8 cellular contexts compared by ENCODE assay signal in the genomic region with DNA sequence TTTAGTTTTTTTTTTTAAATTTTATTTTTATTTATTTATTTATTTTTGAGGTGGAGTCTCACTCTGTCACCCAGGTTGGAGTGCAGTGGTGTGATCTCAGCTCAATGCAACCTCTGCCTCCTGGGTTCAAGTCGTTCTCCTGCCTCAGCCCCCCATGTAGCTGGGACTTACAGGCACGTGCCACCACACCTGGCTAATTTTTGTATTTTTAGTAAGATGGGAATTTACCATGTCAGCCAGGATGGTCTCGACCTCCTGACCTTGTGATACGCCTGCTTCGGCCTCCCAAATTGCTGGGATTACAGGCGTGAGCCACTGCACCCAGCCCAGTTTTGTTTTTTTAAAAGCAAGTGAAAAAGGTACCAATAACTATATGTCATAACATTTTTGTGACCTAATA. TPM values are rescaled to one million over a fixed set of nuclear protein-coding genes. Genes with fewer than 3 reads are reported as not detected.
DNase-seq lines count a peak whose midpoint lies in the region; ATAC-seq, FAIRE-seq and TF ChIP-seq lines count a peak whose summit lies in the region.
"Not testable (repeated sequence)": the region's sequence is repeated elsewhere in the genome, so short reads cannot be mapped to it uniquely, and the experiment has no call there.

No MANE protein-coding gene starts in this region.

- not testable (repeated sequence) for H3K27ac Mint-ChIP-seq in CD8-positive, alpha-beta memory T cell; activated T-helper 17 cell treated with anti-CD3 and anti-CD28 coated beads, Interleukin-2, amount 50 U/mL, for 72 hours
- peak overlapping the region; percentile 88 for H3K27ac Mint-ChIP-seq in T-helper 17 cell

- TF ChIP-seq RAD21 in GM12878 (IDR thresholded peaks at IDR 0.05; ENCODE audit: insufficient read depth, low read depth, low read length) = not testable (repeated sequence)

- H3K4me2 ChIP-seq in Karpas-422 (ENCODE audit: low read depth, low read length, poor library complexity, severe bottlenecking) = peak overlapping the region; percentile 88
- H3K4me2 ChIP-seq in GM12878 (ENCODE audit: control insufficient read depth, insufficient read depth) = peak overlapping the region; percentile 74
- H3K4me2 ChIP-seq in keratinocyte (ENCODE audit: control insufficient read depth, extremely low read depth, insufficient read depth, low read depth, low read length) = peak overlapping the region; percentile 32
- H3K4me2 ChIP-seq in osteoblast (ENCODE audit: insufficient read depth, low read length) = peak overlapping the region; percentile 75

- TF ChIP-seq EP300 in GM12878 (IDR thresholded peaks at IDR 0.05; ENCODE audit: borderline replicate concordance in 1 of 2, control insufficient read depth in 1 of 2, low read depth in 2 of 2, low read length in 2 of 2) = not testable (repeated sequence)

- H3K36me3 Mint-ChIP-seq in CD8-positive, alpha-beta memory T cell = peaks cover 0 to 51% (median 8%) of the 10 kb centered on the region in 3 donors
- H3K36me3 Mint-ChIP-seq in T-helper 17 cell (ENCODE audit: low read depth) = not testable (repeated sequence)
- H3K36me3 Mint-ChIP-seq in activated T-helper 17 cell treated with anti-CD3 and anti-CD28 coated beads, Interleukin-2, amount 50 U/mL, for 72 hours (ENCODE audit: low read depth) = peaks cover 95% of the 10 kb centered on the region

- CTCF ChIA-PET in CD8-positive, alpha-beta memory T cell (lab: Charles Lee) = interaction anchor here (1.2 to 2.5 kb wide), 3 partner anchors 35 to 134 kb away, joined by 3 to 13 read pairs (median 4); no protein-coding TSS in a partner anchor
- CTCF ChIA-PET in GM12878 (lab: Yijun Ruan, JAX) = interaction anchor here (0.7 to 2.5 kb wide), 7 partner anchors 32 to 207 kb away, joined by 3 to 12 read pairs (median 4); no protein-coding TSS in a partner anchor

- H3K9me3 ChIP-seq in CD8-positive, alpha-beta memory T cell (ENCODE audit: low read length); Karpas-422 (ENCODE audit: low read length); T-helper 17 cell (ENCODE audit: control insufficient read depth, low read length, poor library complexity, severe bottlenecking); GM12878 (replicated peaks; ENCODE audit: control insufficient read depth, insufficient read depth, low read length); keratinocyte (ENCODE audit: control insufficient read depth, low read depth, low read length); osteoblast (ENCODE audit: low read depth, low read length); tibial artery: not testable (repeated sequence)

- SMC1A ChIA-PET in GM12878 (lab: Charles Lee; ENCODE audit: uncharacterized antibody, unreplicated experiment) = interaction anchor here (0.7 to 5.3 kb wide), 14 partner anchors 22 to 223 kb away, joined by 3 to 23 read pairs (median 4); no protein-coding TSS in a partner anchor

- peaks cover 74% of the 10 kb centered on the region for H3K4me1 ChIP-seq in CD8-positive, alpha-beta memory T cell (ENCODE audit: insufficient read depth, low read length)
- H3K4me1 ChIP-seq in Karpas-422 (ENCODE audit: low read length) (peaks cover 84% of the 10 kb centered on the region), GM12878 (ENCODE audit: control insufficient read depth, insufficient read depth, low read length) (peaks cover 22% of the 10 kb centered on the region), keratinocyte (ENCODE audit: control insufficient read depth, extremely low read depth, insufficient read depth, low read length) (peaks cover 45% of the 10 kb centered on the region), osteoblast (ENCODE audit: insufficient read depth, low read length) (peaks cover 37% of the 10 kb centered on the region), tibial artery (peaks cover 0 to 64% (median 20%) of the 10 kb centered on the region in 4 donors)

- H3K36me3 ChIP-seq in CD8-positive, alpha-beta memory T cell (ENCODE audit: insufficient read depth, low read length); GM12878 (ENCODE audit: control insufficient read depth in 2 of 2, insufficient read depth in 2 of 2, low read length in 1 of 2); keratinocyte (ENCODE audit: control insufficient read depth in 2 of 2, extremely low read depth in 1 of 2, insufficient read depth in 2 of 2, low read length in 2 of 2); tibial artery: not testable (repeated sequence)
- peaks cover 26% of the 10 kb centered on the region; the same call in 1 of the 2 replicates for H3K36me3 ChIP-seq in Karpas-422 (ENCODE audit: insufficient read depth, low read length)
- H3K36me3 ChIP-seq in osteoblast (ENCODE audit: insufficient read depth, low read length) = peaks cover 33% of the 10 kb centered on the region

- H3K27ac ChIP-seq in CD8-positive, alpha-beta memory T cell (ENCODE audit: low read depth, low read length); keratinocyte (ENCODE audit: control insufficient read depth, insufficient read depth, low read length); osteoblast (ENCODE audit: low read depth, low read length): not testable (repeated sequence)
- H3K27ac ChIP-seq in Karpas-422 (ENCODE audit: low read length) = peak overlapping the region; percentile 65
- H3K27ac ChIP-seq in GM12878 (ENCODE audit: control insufficient read depth, insufficient read depth) = peak overlapping the region; percentile 95
- peak overlapping the region; percentile 60 to 95 for H3K27ac ChIP-seq in tibial artery

- H3K4me3 ChIP-seq in CD8-positive, alpha-beta memory T cell (ENCODE audit: low read length); keratinocyte (ENCODE audit: control insufficient read depth in 2 of 3, extremely low read depth in 1 of 3, insufficient read depth in 2 of 3, low read depth in 1 of 3, low read length in 3 of 3): not testable (repeated sequence)
- H3K4me3 ChIP-seq in Karpas-422 (ENCODE audit: low read length) = peak overlapping the region; percentile 31
- H3K4me3 ChIP-seq in GM12878 = peak overlapping the region; percentile 69
- peak overlapping the region; percentile 55 for H3K4me3 ChIP-seq in osteoblast (ENCODE audit: insufficient read depth, low read length)
- H3K4me3 ChIP-seq in tibial artery = peak overlapping the region; percentile 83 to 91

- BruUV-seq in GM12878 (replicated peaks; lab: Mats Ljungman, UMichigan) = not testable (repeated sequence)

- H2AFZ ChIP-seq in Karpas-422 (ENCODE audit: low read length); GM12878 (ENCODE audit: control insufficient read depth, low read depth, low read length); keratinocyte (ENCODE audit: control insufficient read depth, low read length); osteoblast (ENCODE audit: low read length): not testable (repeated sequence)

- intact Hi-C loops in GM12878 (cut with micrococcal nuclease; ENCODE audit: unreplicated experiment) (loop anchor here (10.0 kb wide), 1 partner anchor 231 kb away; no protein-coding TSS in a partner anchor), tibial artery (cut with DNase I; ENCODE audit: low total_unique reads) (loop anchor here (10.0 kb wide), 1 partner anchor 499 kb away; no protein-coding TSS in a partner anchor)

- TF ChIP-seq CTCF in GM12878 (IDR thresholded peaks at IDR 0.05 in 2 of 3, conservative IDR thresholded peaks at IDR 0.05 in 1 of 3; ENCODE audit: control insufficient read depth in 2 of 3, extremely low read depth in 1 of 3, insufficient read depth in 1 of 3, low read depth in 3 of 3, low read length in 3 of 3); keratinocyte (optimal IDR thresholded peaks at IDR 0.05 in 1 of 3, IDR thresholded peaks at IDR 0.05 in 1 of 3, conservative IDR thresholded peaks at IDR 0.05 in 1 of 3; ENCODE audit: extremely low read depth in 1 of 3, insufficient read depth in 2 of 3, low read length in 3 of 3); osteoblast (IDR thresholded peaks at IDR 0.05; ENCODE audit: extremely low read depth, low read depth, low read length); tibial artery (IDR thresholded peaks at IDR 0.05): not testable (repeated sequence)

- H3K79me2 ChIP-seq in Karpas-422 (ENCODE audit: low read length) (peaks cover 100% of the 10 kb centered on the region), GM12878 (ENCODE audit: control insufficient read depth, insufficient read depth, low read length) (peaks cover 98% of the 10 kb centered on the region), keratinocyte (ENCODE audit: control insufficient read depth, insufficient read depth, low read length) (peaks cover 99% of the 10 kb centered on the region), osteoblast (ENCODE audit: insufficient read depth, low read length) (peaks cover 99% of the 10 kb centered on the region)

- H3K27me3 ChIP-seq in CD8-positive, alpha-beta memory T cell (ENCODE audit: insufficient read depth, low read length, poor library complexity, severe bottlenecking); Karpas-422 (ENCODE audit: low read length); GM12878 (replicated peaks in 1 of 2; ENCODE audit: control insufficient read depth in 2 of 2, insufficient read depth in 2 of 2, low read length in 1 of 2); keratinocyte (ENCODE audit: control insufficient read depth, extremely low read depth, insufficient read depth, low read length); osteoblast (ENCODE audit: insufficient read depth, low read length); tibial artery: not testable (repeated sequence)

- not testable (repeated sequence) for H3K9me2 ChIP-seq in Karpas-422 (replicated peaks; ENCODE audit: insufficient read depth, low read length)

- RAD21 ChIA-PET in GM12878 (lab: Charles Lee; ENCODE audit: unreplicated experiment) = interaction anchor here (0.9 to 2.0 kb wide), 7 partner anchors 12 to 235 kb away, joined by 3 to 8 read pairs (median 3); no protein-coding TSS in a partner anchor

- H4K20me1 ChIP-seq in Karpas-422 (ENCODE audit: insufficient read depth, low read depth, low read length) = peaks cover 36% of the 10 kb centered on the region
- not testable (repeated sequence) for H4K20me1 ChIP-seq in GM12878 (ENCODE audit: control insufficient read depth, insufficient read depth)
- peaks cover 21% of the 10 kb centered on the region for H4K20me1 ChIP-seq in keratinocyte (ENCODE audit: control insufficient read depth, extremely low read depth, insufficient read depth, low read length)
- H4K20me1 ChIP-seq in osteoblast (ENCODE audit: insufficient read depth, low read length) = peaks cover 91% of the 10 kb centered on the region

- in situ Hi-C loops in GM12878 (cut with MboI) = loop anchor here (25.0 kb wide), 1 partner anchor 776 kb away; no protein-coding TSS in a partner anchor

- H3K27me3 Mint-ChIP-seq in CD8-positive, alpha-beta memory T cell; T-helper 17 cell; activated T-helper 17 cell treated with anti-CD3 and anti-CD28 coated beads, Interleukin-2, amount 50 U/mL, for 72 hours: not testable (repeated sequence)

- DNase-seq in CD8-positive, alpha-beta memory T cell; Karpas-422; T-helper 17 cell; GM12878 (ENCODE audit: low read depth, low spot score); keratinocyte (ENCODE audit: low read depth, low spot score); osteoblast (ENCODE audit: insufficient read length, low spot score, missing footprints); tibial artery: not testable (repeated sequence)

- H3K9ac ChIP-seq in Karpas-422 (ENCODE audit: low read length) (peak overlapping the region; percentile 18), GM12878 (ENCODE audit: control insufficient read depth, insufficient read depth, low read length) (peak overlapping the region; percentile 48)
- H3K9ac ChIP-seq in keratinocyte (ENCODE audit: control insufficient read depth, extremely low read depth, insufficient read depth, low read length) = not testable (repeated sequence)

- dilution Hi-C loops in keratinocyte (cut with MboI; ENCODE audit: extremely low pct_ligation_motif_present, low sequenced_read_pairs) = not testable (repeated sequence)

- peak overlapping the region in 6 of 7 donors; percentile 31 to 77 (median 56) for H3K4me3 Mint-ChIP-seq in CD8-positive, alpha-beta memory T cell
- H3K4me3 Mint-ChIP-seq in T-helper 17 cell = peak overlapping the region; percentile 31
- H3K4me3 Mint-ChIP-seq in activated T-helper 17 cell treated with anti-CD3 and anti-CD28 coated beads, Interleukin-2, amount 50 U/mL, for 72 hours = peak overlapping the region; percentile 91

- not testable (repeated sequence) for ATAC-seq in T-helper 17 cell; activated T-helper 17 cell treated with anti-CD3 and anti-CD28 coated beads, Interleukin-2, amount 50 U/mL, for 72 hours (replicated peaks); GM12878

- 21% methylated on average over 6 of the region's 6 CpGs for WGBS in GM12878 (ENCODE audit: insufficient coverage, insufficient replicate concordance, low lambda C conversion rate, missing lambda C conversion rate)

- not testable (repeated sequence) for TF ChIP-seq POLR2A in GM12878 (IDR thresholded peaks at IDR 0.05; ENCODE audit: low read depth, low read length)

- H3K9me1 ChIP-seq in keratinocyte (ENCODE audit: control insufficient read depth, extremely low read depth, insufficient read depth, low read length) = not testable (repeated sequence)

- not testable (repeated sequence) for FAIRE-seq in GM12878 (lab: Jason Lieb, UNC); keratinocyte (lab: Jason Lieb, UNC)

- H3K4me1 Mint-ChIP-seq in CD8-positive, alpha-beta memory T cell = peaks cover 64 to 84% (median 79%) of the 10 kb centered on the region in 3 donors
- H3K4me1 Mint-ChIP-seq in T-helper 17 cell = peaks cover 55% of the 10 kb centered on the region
- H3K4me1 Mint-ChIP-seq in activated T-helper 17 cell treated with anti-CD3 and anti-CD28 coated beads, Interleukin-2, amount 50 U/mL, for 72 hours = peaks cover 37% of the 10 kb centered on the region

- POLR2A ChIA-PET in CD8-positive, alpha-beta memory T cell (lab: Charles Lee) = interaction anchor here (1.4 kb wide), 1 partner anchor 35 kb away, joined by 7 read pairs; no protein-coding TSS in a partner anchor
- POLR2A ChIA-PET in GM12878 (lab: Charles Lee) = interaction anchor here (0.7 to 6.5 kb wide), 4 partner anchors 14 to 225 kb away, joined by 3 to 28 read pairs (median 5); no protein-coding TSS in a partner anchor

- H3K9me3 Mint-ChIP-seq in CD8-positive, alpha-beta memory T cell; activated T-helper 17 cell treated with anti-CD3 and anti-CD28 coated beads, Interleukin-2, amount 50 U/mL, for 72 hours: not testable (repeated sequence)

RNA-seq across cellular contexts. Expression of a gene that starts 5.2 kb away (rescaled TPM):
- total RNA-seq in CD8-positive, alpha-beta memory T cell = 100 to 1,000 TPM; 209 to 222 TPM
- polyA plus RNA-seq in CD8-positive, alpha-beta memory T cell = 50.9 TPM
- 159 and 283 TPM in 2 replicates for total RNA-seq in Karpas-422 (2014; rRNA removed; shearing (Covaris generic); ENCODE audit: low replicate concordance)
- total RNA-seq in T-helper 17 cell = 100 to 1,000 TPM; 264 to 292 TPM
- total RNA-seq in activated T-helper 17 cell treated with anti-CD3 and anti-CD28 coated beads, Interleukin-2, amount 50 U/mL, for 72 hours = 100 to 1,000 TPM; 280 to 311 TPM
- 427 and 463 TPM in 2 replicates for total RNA-seq in GM12878 (2013; cell fraction: nucleolus; rRNA removed)
- total RNA-seq in GM12878 (2014; rRNA removed) = 96.2 and 109 TPM in 2 replicates
- 107 and 109 TPM in 2 replicates for total RNA-seq in GM12878 (2014; rRNA removed; fragmentation: Illumina TruSeq; extraction: Trizol)
- 121 and 129 TPM in 2 replicates for total RNA-seq in GM12878 (2021)
- polyA plus RNA-seq in GM12878 (2011; ENCODE audit: low read depth) = 36.5 TPM
- polyA plus RNA-seq in GM12878 (2011; rRNA removed) = 145 and 191 TPM in 2 replicates
- polyA plus RNA-seq in GM12878 (2011; cell fraction: cytosol; rRNA removed) = 26.4 and 27.0 TPM in 2 replicates
- 118 and 148 TPM in 2 replicates for polyA plus RNA-seq in GM12878 (2011; cell fraction: nucleus; rRNA removed)
- polyA plus RNA-seq in GM12878 (2012) = 56.9 and 65.3 TPM in 2 replicates
- polyA plus RNA-seq in GM12878 (2014; fragmentation: Illumina TruSeq; extraction: Trizol) = 73.6 and 96.1 TPM in 2 replicates
- polyA plus RNA-seq in GM12878 (2014; fragmentation: Nextera tagmentation; extraction: Ambion mirVana) = 10 to 100 TPM; 23.7 to 30.5 TPM
- 55.8 and 68.0 TPM in 2 replicates for polyA plus RNA-seq in GM12878 (2014; rRNA removed)
- 10 to 100 TPM; 15.7 to 48.8 TPM for polyA plus RNA-seq in GM12878 (2016; fragmentation: Nextera tagmentation; extraction: Ambion mirVana)
- polyA minus RNA-seq in GM12878 (2011; rRNA and poly(A)+ RNA removed) = 155 and 229 TPM in 2 replicates
- polyA minus RNA-seq in GM12878 (2011; cell fraction: cytosol; rRNA and poly(A)+ RNA removed) = 35.5 and 56.9 TPM in 2 replicates
- polyA minus RNA-seq in GM12878 (2011; cell fraction: nucleus; rRNA and poly(A)+ RNA removed) = 173 and 288 TPM in 2 replicates
- polyA plus RNA-seq in keratinocyte = 70.9 to 130 TPM (median 98.4 TPM) in 3 replicates
- polyA plus RNA-seq in keratinocyte (2011; ENCODE audit: low read depth) = 73.4 TPM
- polyA plus RNA-seq in keratinocyte (2011; cell fraction: cytosol; rRNA removed) = 35.9 and 65.0 TPM in 2 replicates
- 125 and 208 TPM in 2 replicates for polyA plus RNA-seq in keratinocyte (2011; cell fraction: nucleus; rRNA removed)
- polyA plus RNA-seq in keratinocyte (2012; ENCODE audit: low replicate concordance) = 84.0 and 86.3 TPM in 2 replicates
- polyA minus RNA-seq in keratinocyte = 54.3 to 225 TPM (median 97.0 TPM) in 3 replicates
- 85.0 TPM for polyA minus RNA-seq in keratinocyte (2011; cell fraction: cytosol; rRNA and poly(A)+ RNA removed)
- polyA minus RNA-seq in keratinocyte (2011; cell fraction: nucleus; rRNA and poly(A)+ RNA removed) = 243 and 504 TPM in 2 replicates
- total RNA-seq in osteoblast = 447 and 588 TPM in 2 replicates

Comparison
In these comparisons a context has a peak if more than half of its experiments do, and no peak if none do; other contexts are left out.
1. H3K4me3 Mint-ChIP-seq: peak in every context shown above with its lines; median percentile 91 in activated T-helper 17 cell treated with anti-CD3 and anti-CD28 coated beads, Interleukin-2, amount 50 U/mL, for 72 hours; 56 in CD8-positive, alpha-beta memory T cell; 31 in T-helper 17 cell.
2. H3K4me2 ChIP-seq: peak in every context shown above with its lines; median percentile 88 in Karpas-422; 75 in osteoblast; 74 in GM12878; 32 in keratinocyte.